25 cellular contexts compared by ENCODE assay signal in the genomic region with DNA sequence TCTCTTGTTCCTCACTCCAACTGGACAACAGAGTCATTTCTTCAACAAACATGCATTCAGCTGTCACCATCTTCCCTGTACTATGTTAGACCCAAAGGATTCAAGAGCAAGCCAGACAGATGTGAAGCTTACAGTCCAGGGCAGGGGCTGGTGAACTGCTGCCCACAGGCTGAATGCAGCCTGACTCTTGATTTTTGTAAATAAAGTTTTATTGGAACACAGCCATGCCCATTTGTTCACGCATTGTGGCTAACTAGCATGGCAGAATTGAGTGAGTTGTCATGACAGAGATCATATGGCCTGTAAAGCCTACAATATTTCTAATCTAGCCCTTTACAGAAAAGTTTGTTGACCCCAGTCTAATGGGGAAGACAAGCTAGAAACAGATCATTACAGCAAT.
"Had no signal": no experiment of that assay in that cellular context is flagged by ENCODE, and none has a peak within 500 bp of the region (broad histone marks: within the 10 kb centered on the region; RNA-seq: fewer than 3 reads in every experiment).

No MANE protein-coding gene starts in this region.

- DNase-seq: dermis blood vessel endothelial cell; dorsolateral prefrontal cortex; effector CD4-positive, alpha-beta T cell; effector memory CD4-positive, alpha-beta T cell; erythroblast; foreskin keratinocyte; heart right ventricle; hippocampal formation; left cardiac atrium; left lung; left ventricle myocardium superior; lower lobe of right lung; mesenchymal stem cell; mucosa of descending colon; naive B cell had no signal

- H3K27me3 ChIP-seq: dorsolateral prefrontal cortex, foreskin keratinocyte, gastroesophageal sphincter had no signal

- H3K27ac Mint-ChIP-seq: mesothelial cell of epicardium had no signal

- H3K4me3 ChIP-seq: coronary artery, dorsolateral prefrontal cortex, gastroesophageal sphincter, heart right ventricle, left lung, lower lobe of right lung, mucosa of descending colon had no signal

- H3K36me3 Mint-ChIP-seq: mesothelial cell of epicardium, naive B cell had no signal

- H3K36me3 ChIP-seq: gastroesophageal sphincter, heart right ventricle, left lung, lower lobe of right lung had no signal

- H3K9me3 Mint-ChIP-seq: mesothelial cell of epicardium had no signal

- H3K9me3 ChIP-seq: heart right ventricle, left lung, lower lobe of right lung, mucosa of descending colon had no signal

- FAIRE-seq: colon, endometrium, frontal cortex, islet of Langerhans, keratinocyte had no signal

- H3K4me3 Mint-ChIP-seq: mesothelial cell of epicardium, naive B cell had no signal

- H3K27ac ChIP-seq: coronary artery, dorsolateral prefrontal cortex, epithelial cell of prostate, foreskin keratinocyte, gastroesophageal sphincter, heart right ventricle, left lung, lower lobe of right lung had no signal

- H3K4me1 Mint-ChIP-seq: naive B cell had no signal

- ATAC-seq: esophagus mucosa, gastroesophageal sphincter, heart right ventricle, left cardiac atrium, left lung, left ventricle myocardium superior, lower lobe of right lung, mucosa of descending colon had no signal

- H3K4me1 ChIP-seq: foreskin keratinocyte, gastroesophageal sphincter, heart right ventricle, left lung, lower lobe of right lung had no signal
